In genomic region chr6:624979-625378, GRCh38 we compare ENCODE assay signal across 12 cellular contexts. TPM values are rescaled to one million over a fixed set of nuclear protein-coding genes. Genes with fewer than 3 reads are reported as not detected.
A peak's percentile ranks its signal among the peaks of the same experiment; 100 is the strongest.
DNase-seq lines count a peak whose midpoint lies in the region; ATAC-seq, FAIRE-seq and TF ChIP-seq lines count a peak whose summit lies in the region.
"Had no signal": no experiment of that assay in that cellular context is flagged by ENCODE, and none has a peak within 500 bp of the region (broad histone marks: within the 10 kb centered on the region; RNA-seq: fewer than 3 reads in every experiment).

No MANE protein-coding gene starts in this region.

- intact Hi-C loops in HCT116 (cut with micrococcal nuclease), result loop anchor here (10.0 kb wide), 1 partner anchor 160 kb away; no protein-coding TSS in a partner anchor

- H3K4me3 Mint-ChIP-seq in T-helper 17 cell, result no peak overlapping the region
- H3K4me3 Mint-ChIP-seq: activated naive CD8-positive, alpha-beta T cell treated with anti-CD3 and anti-CD28 coated beads, Interleukin-2, amount 50 U/mL, for 24 hours had no signal

- TF ChIP-seq RAD21 in HCT116 (IDR thresholded peaks at IDR 0.05; ENCODE audit: low read depth), result peak; percentile 24; the same call in 1 of the 2 replicates

- H3K4me1 Mint-ChIP-seq in T-helper 17 cell, result peaks cover 17% of the 10 kb centered on the region

- H3K79me2 ChIP-seq in HCT116 (ENCODE audit: insufficient read depth, low read length), result no peaks in the 10 kb centered on the region

- H3K36me3 Mint-ChIP-seq in T-helper 17 cell (ENCODE audit: low read depth), result peaks cover 6% of the 10 kb centered on the region

- H3K36me3 ChIP-seq in HCT116 (ENCODE audit: control insufficient read depth in 1 of 2, insufficient read depth in 2 of 2, low read length in 2 of 2), result 0 out of 4 replicates have a peak, but pooled peaks cover 0 to 3% of the 10 kb centered on the region in 2 experiments

- no peak overlapping the region for H3K27ac Mint-ChIP-seq in T-helper 17 cell
- H3K27ac Mint-ChIP-seq: activated naive CD8-positive, alpha-beta T cell treated with anti-CD3 and anti-CD28 coated beads, Interleukin-2, amount 50 U/mL, for 24 hours had no signal

- H3K9me2 ChIP-seq in HCT116 (ENCODE audit: insufficient read depth), result no peaks in the 10 kb centered on the region

- RAD21 ChIA-PET in HCT116 (lab: Charles Lee; ENCODE audit: low non-redundant PET in 1 of 2, low total read pairs in 2 of 2, uncharacterized antibody in 2 of 2, unreplicated experiment in 2 of 2), result no interaction called here

- H3K4me3 ChIP-seq in HCT116 (replicated peaks in 1 of 2; ENCODE audit: low read depth in 1 of 2, low read length in 2 of 2) (no peak overlapping the region), astrocyte of the spinal cord (ENCODE audit: low read depth, low read length) (no peak overlapping the region)

- H2AFZ ChIP-seq in HCT116 (ENCODE audit: low read depth, low read length, poor library complexity, severe bottlenecking), result no peak overlapping the region

- peak; percentile 28 for TF ChIP-seq CTCF in AG09319 (IDR thresholded peaks at IDR 0.05; ENCODE audit: low read depth, low read length)
- peak in 2 of 3 experiments; percentile 6 to 28; a peak in 1 of 6 replicates for TF ChIP-seq CTCF in HCT116 (IDR thresholded peaks at IDR 0.05 in 2 of 3, conservative IDR thresholded peaks at IDR 0.05 in 1 of 3; ENCODE audit: borderline replicate concordance in 1 of 3, insufficient read depth in 1 of 3, low read depth in 2 of 3, low read length in 2 of 3)
- peak; percentile 31 for TF ChIP-seq CTCF in astrocyte of the spinal cord (IDR thresholded peaks at IDR 0.05; ENCODE audit: low read depth, low read length)

- H3K27ac ChIP-seq in HCT116 (ENCODE audit: low read depth, low read length), result no peak overlapping the region
- H3K27ac ChIP-seq: KMS-11 had no signal

- H3K9me3 ChIP-seq in HCT116 (ENCODE audit: control insufficient read depth in 1 of 2, insufficient read depth in 1 of 2, low read depth in 1 of 2, low read length in 2 of 2) (no peaks in the 10 kb centered on the region), T-helper 17 cell (ENCODE audit: control insufficient read depth, low read length, poor library complexity, severe bottlenecking) (no peaks in the 10 kb centered on the region)

- CTCF ChIA-PET in HCT116 (lab: Charles Lee), result no interaction called here

- no peaks in the 10 kb centered on the region for H3K27me3 Mint-ChIP-seq in T-helper 17 cell
- H3K27me3 Mint-ChIP-seq: activated naive CD8-positive, alpha-beta T cell treated with anti-CD3 and anti-CD28 coated beads, Interleukin-2, amount 50 U/mL, for 24 hours had no signal

- BruUV-seq in HCT116 (replicated peaks; lab: Mats Ljungman, UMichigan), result no TSS peak

- in situ Hi-C loops in astrocyte of the spinal cord (cut with HindIII; ENCODE audit: low sequenced_read_pairs), result no loop called here

- peak; percentile 74 for FAIRE-seq in islet of Langerhans (lab: Jason Lieb, UNC)
- FAIRE-seq: G401.6 had no signal

- H3K4me2 ChIP-seq in HCT116 (ENCODE audit: low read length), result no peak overlapping the region
- H3K4me2 ChIP-seq: KMS-11 had no signal

- POLR2A ChIA-PET in HCT116 (lab: Charles Lee), result no interaction called here

- no peaks in the 10 kb centered on the region for H3K27me3 ChIP-seq in HCT116 (ENCODE audit: insufficient read depth, low read length)

- no peaks in the 10 kb centered on the region for H3K4me1 ChIP-seq in HCT116 (ENCODE audit: control insufficient read depth in 1 of 2, insufficient read depth in 2 of 2, low read length in 2 of 2)

- DNase-seq in AG09319 (ENCODE audit: extremely low read depth, low read depth) (peak; percentile 11), HCT116 (ENCODE audit: low read depth, low spot score) (no peak), astrocyte of the spinal cord (ENCODE audit: low read depth, low spot score) (peak; percentile 40), NCI-H2029 (lab: John Stamatoyannopoulos, UW) (no peak), KG1 (lab: John Stamatoyannopoulos, UW) (no peak), T-helper 17 cell (no peak)
- DNase-seq: activated naive CD8-positive, alpha-beta T cell treated with anti-CD3 and anti-CD28 coated beads, Interleukin-2, amount 50 U/mL, for 24 hours; T-helper 9 cell had no signal

- no peak for ATAC-seq in HCT116
- ATAC-seq in T-helper 17 cell, result no peak
- ATAC-seq in GM21447 (IDR thresholded peaks at IDR 0.05; ENCODE audit: unreplicated experiment), result no peak
- ATAC-seq: activated naive CD8-positive, alpha-beta T cell treated with anti-CD3 and anti-CD28 coated beads, Interleukin-2, amount 50 U/mL, for 24 hours had no signal

- no peaks in the 10 kb centered on the region for H4K20me1 ChIP-seq in HCT116 (ENCODE audit: insufficient read depth)

- no peak for TF ChIP-seq POLR2A in HCT116 (IDR thresholded peaks at IDR 0.05; ENCODE audit: borderline replicate concordance, extremely low read depth, insufficient read depth, insufficient read length)

- H3K9ac ChIP-seq in HCT116 (ENCODE audit: low read length), result no peak overlapping the region
- H3K9ac ChIP-seq: KMS-11 had no signal

TF ChIP-seq in HCT116, 20 proteins besides CTCF, POLR2A, EP300 and RAD21:
- TF ChIP-seq SP1 (IDR thresholded peaks at IDR 0.05; ENCODE audit: low read depth), result no peak
- no peak for TF ChIP-seq ATF3 (IDR thresholded peaks at IDR 0.05)
- TF ChIP-seq EZH2 (IDR thresholded peaks at IDR 0.05), result no peak
- no peak for TF ChIP-seq ZBTB33 (IDR thresholded peaks at IDR 0.05; ENCODE audit: extremely low read depth, insufficient replicate concordance, low read length)
- no peak for TF ChIP-seq SIN3A (IDR thresholded peaks at IDR 0.05; ENCODE audit: low read depth)
- no peak for TF ChIP-seq EGR1 (IDR thresholded peaks at IDR 0.05; ENCODE audit: low read depth)

RNA-seq across cellular contexts. Expression of gene HUS1B, which starts 31.9 kb away (rescaled TPM):
- total RNA-seq in HCT116 (2021; ENCODE audit: unreplicated experiment) (0.76 TPM), T-helper 17 cell (1 to 10 TPM; 1.9 to 4.5 TPM)
- 0.13 and 0.16 TPM in 2 replicates for polyA plus RNA-seq in HCT116 (2012)

Comparison
In these comparisons a context has a peak if more than half of its experiments do, and no peak if none do; other contexts are left out.
1. DNase-seq: peak in AG09319 (single experiment) and astrocyte of the spinal cord (single experiment); none in HCT116 (single experiment), NCI-H2029 (single experiment), KG1 (single experiment) and T-helper 17 cell (0 of 3).
2. Peak in every context shown above with its lines, with median percentiles within 50 percentile points of each other: CTCF ChIP-seq.